ENCODE assay signal across 12 cellular contexts in the genomic region with DNA sequence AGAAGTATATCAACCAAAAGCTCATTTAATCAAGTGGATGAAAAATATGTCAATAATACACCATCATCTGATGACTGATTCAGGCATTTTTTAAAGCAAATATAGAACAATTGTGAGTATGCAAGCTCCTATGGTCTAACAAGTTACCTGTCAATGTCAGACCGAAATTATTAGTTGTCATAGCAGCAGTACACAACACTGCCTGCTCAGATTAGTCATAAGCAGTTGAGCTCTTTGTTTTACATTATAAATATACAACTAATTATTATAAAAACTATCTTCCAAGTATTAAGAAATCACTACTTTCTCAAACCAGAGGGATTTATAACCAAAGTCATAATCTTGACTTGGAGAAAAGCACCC.
DNase-seq lines count a peak whose midpoint lies in the region; ATAC-seq lines count a peak whose summit lies in the region.
"Had no signal": no experiment of that assay in that cellular context is flagged by ENCODE, and none has a peak within 500 bp of the region (broad histone marks: within the 10 kb centered on the region; RNA-seq: fewer than 3 reads in every experiment).

No MANE protein-coding gene starts in this region.

- H3K4me1 Mint-ChIP-seq in activated CD4-positive, alpha-beta T cell treated with anti-CD3 and anti-CD28 coated beads for 36 hours = peaks cover 92% of the 10 kb centered on the region

- peak overlapping the region; percentile 86 for H3K27ac Mint-ChIP-seq in activated CD4-positive, alpha-beta T cell treated with anti-CD3 and anti-CD28 coated beads for 36 hours
- peak overlapping the region; percentile 46 to 77 for H3K27ac Mint-ChIP-seq in activated naive CD4-positive, alpha-beta T cell treated with anti-CD3 and anti-CD28 coated beads, Interleukin-2, amount 50 U/mL, for 72 hours

- no peak for DNase-seq in activated CD4-positive, alpha-beta T cell treated with anti-CD3 and anti-CD28 coated beads for 36 hours
- no peak for DNase-seq in activated CD4-positive, alpha-beta T cell treated with anti-CD3 and anti-CD28 coated beads for 1 hour
- no peak for DNase-seq in activated naive CD4-positive, alpha-beta T cell treated with anti-CD3 and anti-CD28 coated beads, Interleukin-2, amount 50 U/mL, for 72 hours (ENCODE audit: low spot score in 2 of 2)
- DNase-seq in kidney tubule cell (ENCODE audit: low spot score) (peak; percentile 69), substantia nigra (lab: John Stamatoyannopoulos, UW) (no peak), AG08396 (ENCODE audit: low spot score) (no peak), KBM-7 (no peak)
- DNase-seq: activated CD8-positive, alpha-beta memory T cell treated with anti-CD3 and anti-CD28 coated beads, Interleukin-2, amount 50 U/mL, for 48 hours; left ventricle myocardium inferior; NCI-H1694; Right ventricle myocardium superior had no signal

- POLR2A ChIA-PET in activated CD4-positive, alpha-beta T cell treated with anti-CD3 and anti-CD28 coated beads for 36 hours (lab: Charles Lee) = interaction anchor here (1.0 to 2.6 kb wide), 3 partner anchors 34 to 369 kb away, joined by 5 to 15 read pairs (median 6); no protein-coding TSS in a partner anchor

- no peaks in the 10 kb centered on the region for H3K9me3 Mint-ChIP-seq in activated CD4-positive, alpha-beta T cell treated with anti-CD3 and anti-CD28 coated beads for 36 hours (ENCODE audit: low read depth)
- H3K9me3 Mint-ChIP-seq in activated naive CD4-positive, alpha-beta T cell treated with anti-CD3 and anti-CD28 coated beads, Interleukin-2, amount 50 U/mL, for 72 hours = no peaks in the 10 kb centered on the region

- CTCF ChIA-PET in activated CD4-positive, alpha-beta T cell treated with anti-CD3 and anti-CD28 coated beads for 36 hours (lab: Charles Lee) = interaction anchor here (0.5 to 4.2 kb wide), 7 partner anchors 10 to 189 kb away, joined by 3 to 22 read pairs (median 3); no protein-coding TSS in a partner anchor

- peak overlapping the region; percentile 46 for H3K27ac ChIP-seq in substantia nigra (ENCODE audit: low read depth, low read length, poor library complexity, severe bottlenecking)
- H3K27ac ChIP-seq: left ventricle myocardium inferior had no signal

- H3K27me3 Mint-ChIP-seq in activated CD4-positive, alpha-beta T cell treated with anti-CD3 and anti-CD28 coated beads for 36 hours = no peaks in the 10 kb centered on the region

- intact Hi-C loops in activated CD4-positive, alpha-beta T cell treated with anti-CD3 and anti-CD28 coated beads for 36 hours (cut with DNase I, micrococcal nuclease) = no loop called here

- H3K36me3 Mint-ChIP-seq in activated CD4-positive, alpha-beta T cell treated with anti-CD3 and anti-CD28 coated beads for 36 hours (ENCODE audit: low read depth) = peaks cover 52% of the 10 kb centered on the region
- H3K36me3 Mint-ChIP-seq in activated naive CD4-positive, alpha-beta T cell treated with anti-CD3 and anti-CD28 coated beads, Interleukin-2, amount 50 U/mL, for 72 hours = peaks cover 14 to 62% of the 10 kb centered on the region in 2 donors

- in situ Hi-C loops in KBM-7 (cut with MboI; ENCODE audit: low pct_unique_long_range_greater_than_20kb, low sequenced_read_pairs) = no loop called here

- peak; percentile 26 for ATAC-seq in activated CD4-positive, alpha-beta T cell treated with anti-CD3 and anti-CD28 coated beads for 36 hours
- peak; percentile 27 to 67 for ATAC-seq in activated naive CD4-positive, alpha-beta T cell treated with anti-CD3 and anti-CD28 coated beads, Interleukin-2, amount 50 U/mL, for 72 hours
- no peak for ATAC-seq in HG03439 (IDR thresholded peaks at IDR 0.05; ENCODE audit: unreplicated experiment)

- H3K4me3 Mint-ChIP-seq in activated CD4-positive, alpha-beta T cell treated with anti-CD3 and anti-CD28 coated beads for 36 hours = no peak overlapping the region
